Comparison of ENCODE assay signal across 8 cellular contexts in genomic region chr19:46716013-46716671, GRCh38. TPM values are rescaled to one million over a fixed set of nuclear protein-coding genes. Genes with fewer than 3 reads are reported as not detected.
DNase-seq lines count a peak whose midpoint lies in the region; ATAC-seq and TF ChIP-seq lines count a peak whose summit lies in the region.

No MANE protein-coding gene starts in this region.

- intact Hi-C loops in esophagus squamous epithelium (cut with DNase I) (no loop called here), ovary (cut with DNase I) (no loop called here)

- H3K27ac Mint-ChIP-seq in T-helper 17 cell: peak overlapping the region; percentile 94

- H3K27me3 ChIP-seq in esophagus squamous epithelium (no peaks in the 10 kb centered on the region), ovary (no peaks in the 10 kb centered on the region)

- H3K27me3 Mint-ChIP-seq in T-helper 17 cell: no peaks in the 10 kb centered on the region

- 0 to 1% methylated on average over 8 to 12 of the region's 42 CpGs for WGBS in esophagus squamous epithelium, 2 donors
- WGBS in ovary, 3 donors: 1 to 2% (median 1%) methylated on average over 29 to 42 of the region's 42 CpGs

- peak overlapping the region; percentile 54 to 95 (median 85) for H3K4me3 ChIP-seq in esophagus squamous epithelium
- peak overlapping the region; percentile 53 for H3K4me3 ChIP-seq in ovary

- peak; percentile 37 for DNase-seq in NCI-H2171 treated with DMSO at 0.1 percent for 48 hours (lab: John Stamatoyannopoulos, UW)
- no peak for DNase-seq in NCI-H2171 (lab: John Stamatoyannopoulos, UW)
- DNase-seq in T-helper 17 cell: no peak
- DNase-seq in esophagus squamous epithelium (lab: John Stamatoyannopoulos, UW): no peak
- DNase-seq in ovary: peak in 1 of 5 donors; percentile 63
- DNase-seq in SHP77 treated with DMSO at 0.1 percent for 48 hours (lab: John Stamatoyannopoulos, UW): no peak
- DNase-seq in HuH-7 (ENCODE audit: low spot score): no peak
- no peak for DNase-seq in NCI-H1092 (lab: John Stamatoyannopoulos, UW)

- ATAC-seq in T-helper 17 cell: no peak

- H3K36me3 Mint-ChIP-seq in T-helper 17 cell (ENCODE audit: low read depth): no peaks in the 10 kb centered on the region

- H3K9me3 ChIP-seq in T-helper 17 cell (ENCODE audit: control insufficient read depth, low read length, poor library complexity, severe bottlenecking): no peaks in the 10 kb centered on the region
- H3K9me3 ChIP-seq in esophagus squamous epithelium: no peaks in the 10 kb centered on the region
- no peaks in the 10 kb centered on the region for H3K9me3 ChIP-seq in ovary

- TF ChIP-seq EP300 in ovary (IDR thresholded peaks at IDR 0.05): no peak

- H3K36me3 ChIP-seq in esophagus squamous epithelium (peaks cover 4 to 33% (median 16%) of the 10 kb centered on the region in 3 donors), ovary (no peaks in the 10 kb centered on the region)

- peak overlapping the region; percentile 97 for H3K4me3 Mint-ChIP-seq in T-helper 17 cell

- H3K27ac ChIP-seq in esophagus squamous epithelium (peak overlapping the region; percentile 92 to 99 (median 96)), ovary (peak overlapping the region; percentile 95)

- H3K4me1 Mint-ChIP-seq in T-helper 17 cell: peaks cover 48% of the 10 kb centered on the region

- TF ChIP-seq POLR2A in esophagus squamous epithelium (IDR thresholded peaks at IDR 0.05) (no peak), ovary (IDR thresholded peaks at IDR 0.05) (no peak)

- H3K4me1 ChIP-seq in esophagus squamous epithelium (peaks cover 30 to 69% (median 31%) of the 10 kb centered on the region in 3 donors), ovary (ENCODE audit: insufficient read depth) (peaks cover 5% of the 10 kb centered on the region)

- TF ChIP-seq CTCF in esophagus squamous epithelium (IDR thresholded peaks at IDR 0.05) (peak in 1 of 6 experiments; percentile 8), ovary (IDR thresholded peaks at IDR 0.05) (no peak)

RNA-seq across cellular contexts. Expression of gene PRKD2, which starts 0.8 kb away (rescaled TPM):
- total RNA-seq in T-helper 17 cell (100 to 1,000 TPM; 112 to 122 TPM), esophagus squamous epithelium (10 to 100 TPM; 28.8 to 54.2 (median 31.8) TPM), ovary (10 to 100 TPM; 21.2 to 55.4 (median 46.6) TPM)
- 10 to 100 TPM; 17.7 to 29.7 TPM for polyA plus RNA-seq in ovary

RNA-seq across cellular contexts. Expression of gene FKRP, which starts 29.7 kb away (rescaled TPM):
- total RNA-seq in T-helper 17 cell (10 to 100 TPM; 22.5 to 23.3 TPM), esophagus squamous epithelium (10 to 100 TPM in 1 of 4 donors, 1 to 10 TPM in 3; 5.6 to 12.6 (median 9.3) TPM), ovary (10 to 100 TPM; 10.9 to 24.4 (median 19.0) TPM)
- polyA plus RNA-seq in ovary: 10 to 100 TPM; 10.7 to 12.0 TPM

RNA-seq across cellular contexts. Expression of gene STRN4, which starts 30.1 kb away (rescaled TPM):
- total RNA-seq in T-helper 17 cell (100 to 1,000 TPM; 108 to 145 TPM), esophagus squamous epithelium (10 to 100 TPM; 60.1 to 86.4 (median 69.7) TPM), ovary (10 to 100 TPM; 37.3 to 85.3 (median 59.1) TPM)
- 10 to 100 TPM; 34.8 to 59.3 TPM for polyA plus RNA-seq in ovary

RNA-seq across cellular contexts. Expression of gene DACT3, which starts 55.2 kb away (rescaled TPM):
- total RNA-seq in T-helper 17 cell (not detected), esophagus squamous epithelium (1 to 10 TPM in 2 of 4 donors, under 1 TPM in 2; 0.22 to 5.7 (median 1.8) TPM), ovary (10 to 100 TPM in 6 of 7 donors, 1 to 10 TPM in 1; 7.6 to 56.5 (median 20.8) TPM)
- polyA plus RNA-seq in ovary: 10 to 100 TPM; 15.2 to 51.3 TPM
